Comparison of ENCODE assay signal across 1 cellular context in the genomic region with DNA sequence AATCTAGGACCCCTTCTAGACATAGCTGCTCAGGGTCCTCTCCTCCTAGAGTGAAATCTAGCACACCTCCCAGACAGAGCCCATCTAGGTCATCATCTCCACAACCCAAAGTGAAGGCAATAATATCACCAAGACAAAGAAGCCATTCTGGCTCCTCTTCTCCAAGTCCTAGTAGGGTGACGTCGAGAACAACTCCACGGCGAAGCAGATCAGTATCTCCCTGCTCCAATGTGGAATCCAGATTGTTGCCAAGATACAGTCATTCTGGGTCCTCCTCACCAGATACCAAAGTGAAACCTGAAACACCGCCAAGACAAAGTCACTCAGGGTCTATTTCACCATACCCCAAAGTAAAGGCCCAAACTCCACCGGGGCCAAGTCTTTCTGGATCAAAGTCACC.
TF ChIP-seq lines count a peak whose summit lies in the region.

No MANE protein-coding gene starts in this region.

TF ChIP-seq in GM23338, 12 proteins besides CTCF, POLR2A, EP300 and RAD21 (continued from another document):
- TF ChIP-seq, protein P1, sequence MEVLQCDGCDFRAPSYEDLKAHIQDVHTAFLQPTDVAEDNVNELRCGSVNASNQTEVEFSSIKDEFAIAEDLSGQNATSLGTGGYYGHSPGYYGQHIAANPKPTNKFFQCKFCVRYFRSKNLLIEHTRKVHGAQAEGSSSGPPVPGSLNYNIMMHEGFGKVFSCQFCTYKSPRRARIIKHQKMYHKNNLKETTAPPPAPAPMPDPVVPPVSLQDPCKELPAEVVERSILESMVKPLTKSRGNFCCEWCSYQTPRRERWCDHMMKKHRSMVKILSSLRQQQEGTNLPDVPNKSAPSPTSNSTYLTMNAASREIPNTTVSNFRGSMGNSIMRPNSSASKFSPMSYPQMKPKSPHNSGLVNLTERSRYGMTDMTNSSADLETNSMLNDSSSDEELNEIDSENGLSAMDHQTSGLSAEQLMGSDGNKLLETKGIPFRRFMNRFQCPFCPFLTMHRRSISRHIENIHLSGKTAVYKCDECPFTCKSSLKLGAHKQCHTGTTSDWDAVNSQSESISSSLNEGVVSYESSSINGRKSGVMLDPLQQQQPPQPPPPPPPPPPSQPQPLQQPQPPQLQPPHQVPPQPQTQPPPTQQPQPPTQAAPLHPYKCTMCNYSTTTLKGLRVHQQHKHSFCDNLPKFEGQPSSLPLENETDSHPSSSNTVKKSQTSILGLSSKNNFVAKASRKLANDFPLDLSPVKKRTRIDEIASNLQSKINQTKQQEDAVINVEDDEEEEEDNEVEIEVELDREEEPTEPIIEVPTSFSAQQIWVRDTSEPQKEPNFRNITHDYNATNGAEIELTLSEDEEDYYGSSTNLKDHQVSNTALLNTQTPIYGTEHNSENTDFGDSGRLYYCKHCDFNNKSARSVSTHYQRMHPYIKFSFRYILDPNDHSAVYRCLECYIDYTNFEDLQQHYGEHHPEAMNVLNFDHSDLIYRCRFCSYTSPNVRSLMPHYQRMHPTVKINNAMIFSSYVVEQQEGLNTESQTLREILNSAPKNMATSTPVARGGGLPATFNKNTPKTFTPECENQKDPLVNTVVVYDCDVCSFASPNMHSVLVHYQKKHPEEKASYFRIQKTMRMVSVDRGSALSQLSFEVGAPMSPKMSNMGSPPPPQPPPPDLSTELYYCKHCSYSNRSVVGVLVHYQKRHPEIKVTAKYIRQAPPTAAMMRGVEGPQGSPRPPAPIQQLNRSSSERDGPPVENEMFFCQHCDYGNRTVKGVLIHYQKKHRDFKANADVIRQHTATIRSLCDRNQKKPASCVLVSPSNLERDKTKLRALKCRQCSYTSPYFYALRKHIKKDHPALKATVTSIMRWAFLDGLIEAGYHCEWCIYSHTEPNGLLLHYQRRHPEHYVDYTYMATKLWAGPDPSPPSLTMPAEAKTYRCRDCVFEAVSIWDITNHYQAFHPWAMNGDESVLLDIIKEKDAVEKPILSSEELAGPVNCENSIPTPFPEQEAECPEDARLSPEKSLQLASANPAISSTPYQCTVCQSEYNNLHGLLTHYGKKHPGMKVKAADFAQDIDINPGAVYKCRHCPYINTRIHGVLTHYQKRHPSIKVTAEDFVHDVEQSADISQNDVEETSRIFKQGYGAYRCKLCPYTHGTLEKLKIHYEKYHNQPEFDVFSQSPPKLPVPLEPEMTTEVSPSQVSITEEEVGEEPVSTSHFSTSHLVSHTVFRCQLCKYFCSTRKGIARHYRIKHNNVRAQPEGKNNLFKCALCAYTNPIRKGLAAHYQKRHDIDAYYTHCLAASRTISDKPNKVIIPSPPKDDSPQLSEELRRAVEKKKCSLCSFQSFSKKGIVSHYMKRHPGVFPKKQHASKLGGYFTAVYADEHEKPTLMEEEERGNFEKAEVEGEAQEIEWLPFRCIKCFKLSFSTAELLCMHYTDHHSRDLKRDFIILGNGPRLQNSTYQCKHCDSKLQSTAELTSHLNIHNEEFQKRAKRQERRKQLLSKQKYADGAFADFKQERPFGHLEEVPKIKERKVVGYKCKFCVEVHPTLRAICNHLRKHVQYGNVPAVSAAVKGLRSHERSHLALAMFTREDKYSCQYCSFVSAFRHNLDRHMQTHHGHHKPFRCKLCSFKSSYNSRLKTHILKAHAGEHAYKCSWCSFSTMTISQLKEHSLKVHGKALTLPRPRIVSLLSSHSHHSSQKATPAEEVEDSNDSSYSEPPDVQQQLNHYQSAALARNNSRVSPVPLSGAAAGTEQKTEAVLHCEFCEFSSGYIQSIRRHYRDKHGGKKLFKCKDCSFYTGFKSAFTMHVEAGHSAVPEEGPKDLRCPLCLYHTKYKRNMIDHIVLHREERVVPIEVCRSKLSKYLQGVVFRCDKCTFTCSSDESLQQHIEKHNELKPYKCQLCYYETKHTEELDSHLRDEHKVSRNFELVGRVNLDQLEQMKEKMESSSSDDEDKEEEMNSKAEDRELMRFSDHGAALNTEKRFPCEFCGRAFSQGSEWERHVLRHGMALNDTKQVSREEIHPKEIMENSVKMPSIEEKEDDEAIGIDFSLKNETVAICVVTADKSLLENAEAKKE (CRISPR knock-in tag; IDR thresholded peaks at IDR 0.05), result no peak
TF ChIP-seq in GM23338: peak in this region for 0.
